19 cellular contexts compared by ENCODE assay signal in the genomic region with DNA sequence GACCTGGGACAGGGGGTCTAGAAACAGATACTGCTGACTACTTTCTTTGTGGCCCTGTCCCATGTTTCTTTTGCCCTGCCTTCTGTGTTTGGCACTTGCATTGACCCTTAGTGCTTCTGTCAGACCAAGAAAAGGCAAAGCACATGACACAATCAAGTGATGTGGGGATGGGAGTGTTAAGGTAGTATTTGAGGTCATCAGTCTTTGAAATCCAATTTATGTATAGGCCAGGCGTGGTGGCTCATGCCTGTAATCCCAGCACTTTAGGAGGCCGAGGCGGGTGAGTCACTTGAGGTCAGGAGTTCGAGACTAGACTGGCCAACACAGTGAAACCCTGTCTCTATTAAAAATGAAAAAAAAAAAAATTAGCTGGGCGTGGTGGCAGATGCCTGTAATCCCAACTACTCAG. TPM values are rescaled to one million over a fixed set of nuclear protein-coding genes. Genes with fewer than 3 reads are reported as not detected.
DNase-seq lines count a peak whose midpoint lies in the region; ATAC-seq, FAIRE-seq and TF ChIP-seq lines count a peak whose summit lies in the region.
"Had no signal": no experiment of that assay in that cellular context is flagged by ENCODE, and none has a peak within 500 bp of the region (broad histone marks: within the 10 kb centered on the region; RNA-seq: fewer than 3 reads in every experiment).

No MANE protein-coding gene starts in this region.

- RAD21 ChIA-PET in GM12878 (lab: Charles Lee; ENCODE audit: unreplicated experiment): no interaction called here

- POLR2A ChIA-PET in GM12878 (lab: Charles Lee): interaction anchor here (0.6 kb wide), 1 partner anchor 217 kb away, joined by 3 read pairs; no protein-coding TSS in a partner anchor

- H3K4me1 Mint-ChIP-seq in activated T-cell treated with anti-CD3 and anti-CD28 coated beads, Interleukin-2, amount 50 U/mL, for 24 hours (ENCODE audit: low read depth): peaks cover 34% of the 10 kb centered on the region
- H3K4me1 Mint-ChIP-seq in progenitor cell of endocrine pancreas (ENCODE audit: low read depth): peaks cover 4% of the 10 kb centered on the region

- TF ChIP-seq RAD21 in GM12878 (IDR thresholded peaks at IDR 0.05; ENCODE audit: insufficient read depth, low read depth, low read length): no peak

- WGBS in GM12878 (ENCODE audit: insufficient coverage, insufficient replicate concordance, low lambda C conversion rate, missing lambda C conversion rate): 94% methylated on average over 5 of the region's 5 CpGs

- no peaks in the 10 kb centered on the region for H3K27me3 ChIP-seq in GM12878 (replicated peaks in 1 of 2; ENCODE audit: control insufficient read depth in 2 of 2, insufficient read depth in 2 of 2, low read length in 1 of 2)
- H3K27me3 ChIP-seq: dorsolateral prefrontal cortex, thyroid gland had no signal

- H3K4me3 Mint-ChIP-seq in activated T-cell treated with anti-CD3 and anti-CD28 coated beads, Interleukin-2, amount 50 U/mL, for 24 hours: no peak overlapping the region
- H3K4me3 Mint-ChIP-seq in progenitor cell of endocrine pancreas (ENCODE audit: low read depth): no peak overlapping the region
- H3K4me3 Mint-ChIP-seq: activated T-helper 1 cell treated with anti-CD3 and anti-CD28 coated beads, Interleukin-12 subunit alpha, Interleukin-12 subunit beta, Interleukin-2, Interleukin-4 antibody, amounts not matched to agents 30 ng/mL and 10 ng/mL and 1 ng/mL, durations not matched to agents 14 hours and 24 hours and 36 hours had no signal

- TF ChIP-seq EP300 in GM12878 (IDR thresholded peaks at IDR 0.05; ENCODE audit: borderline replicate concordance in 1 of 2, control insufficient read depth in 1 of 2, low read depth in 2 of 2, low read length in 2 of 2): no peak

- no peak for DNase-seq in activated T-cell treated with anti-CD3 and anti-CD28 coated beads, Interleukin-2, amount 50 U/mL, for 24 hours
- DNase-seq in activated T-cell treated with anti-CD3 and anti-CD28 coated beads for 4 hours (no peak), M059J (ENCODE audit: low read depth) (peak; percentile 64), GM12878 (ENCODE audit: low read depth, low spot score) (no peak), mucosa of descending colon (no peak), OCI-M2 (lab: John Stamatoyannopoulos, UW; ENCODE audit: unreplicated experiment) (no peak), progenitor cell of endocrine pancreas (ENCODE audit: low spot score, unreplicated experiment) (no peak), NOMO-1 treated with DMSO at 0.1 percent for 48 hours (lab: John Stamatoyannopoulos, UW; ENCODE audit: unreplicated experiment) (no peak)
- DNase-seq: activated CD4-positive, alpha-beta T cell treated with anti-CD3 and anti-CD28 coated beads for 48 hours; dorsolateral prefrontal cortex; NCI-H1417 treated with DMSO at 0.1 percent for 48 hours; NCI-H510A treated with DMSO at 0.1 percent for 48 hours; RPMI8226; stimulated activated CD4-positive, alpha-beta T cell treated with anti-CD3 and anti-CD28 coated beads, Interleukin-1b, Interleukin-23, amount 100 ng/mL, for 48 hours; stimulated activated CD8-positive, alpha-beta memory T cell treated with anti-CD3 and anti-CD28 coated beads, Interleukin-4, amount 100 ng/mL, for 48 hours; T-helper 2 cell; thyroid gland had no signal

- no TSS peak for BruUV-seq in GM12878 (replicated peaks; lab: Mats Ljungman, UMichigan)

- H4K20me1 ChIP-seq in GM12878 (ENCODE audit: control insufficient read depth, insufficient read depth): no peaks in the 10 kb centered on the region

- H3K27ac Mint-ChIP-seq in activated T-cell treated with anti-CD3 and anti-CD28 coated beads, Interleukin-2, amount 50 U/mL, for 24 hours: peak overlapping the region; percentile 77
- no peak overlapping the region for H3K27ac Mint-ChIP-seq in progenitor cell of endocrine pancreas
- H3K27ac Mint-ChIP-seq: activated T-helper 1 cell treated with anti-CD3 and anti-CD28 coated beads, Interleukin-12 subunit alpha, Interleukin-12 subunit beta, Interleukin-2, Interleukin-4 antibody, amounts not matched to agents 30 ng/mL and 10 ng/mL and 1 ng/mL, durations not matched to agents 14 hours and 24 hours and 36 hours had no signal

- SMC1A ChIA-PET in GM12878 (lab: Charles Lee; ENCODE audit: uncharacterized antibody, unreplicated experiment): no interaction called here

- CTCF ChIA-PET in GM12878 (lab: Yijun Ruan, JAX): no interaction called here

- no peak overlapping the region for H2AFZ ChIP-seq in GM12878 (ENCODE audit: control insufficient read depth, low read depth, low read length)

- intact Hi-C loops in GM12878 (cut with micrococcal nuclease; ENCODE audit: unreplicated experiment) (no loop called here), mucosa of descending colon (cut with DNase I, micrococcal nuclease) (no loop called here)

- no peak for TF ChIP-seq POLR2A in GM12878 (IDR thresholded peaks at IDR 0.05; ENCODE audit: low read depth, low read length)

- no peaks in the 10 kb centered on the region for H3K9me3 Mint-ChIP-seq in activated T-cell treated with anti-CD3 and anti-CD28 coated beads, Interleukin-2, amount 50 U/mL, for 24 hours
- H3K9me3 Mint-ChIP-seq in progenitor cell of endocrine pancreas (ENCODE audit: low read depth): no peaks in the 10 kb centered on the region
- H3K9me3 Mint-ChIP-seq: activated T-helper 1 cell treated with anti-CD3 and anti-CD28 coated beads, Interleukin-12 subunit alpha, Interleukin-12 subunit beta, Interleukin-2, Interleukin-4 antibody, amounts not matched to agents 30 ng/mL and 10 ng/mL and 1 ng/mL, durations not matched to agents 14 hours and 24 hours and 36 hours had no signal

- no peak for FAIRE-seq in GM12878 (lab: Jason Lieb, UNC)
- FAIRE-seq: keratinocyte had no signal

- no peaks in the 10 kb centered on the region for H3K27me3 Mint-ChIP-seq in activated T-cell treated with anti-CD3 and anti-CD28 coated beads, Interleukin-2, amount 50 U/mL, for 24 hours
- H3K27me3 Mint-ChIP-seq in progenitor cell of endocrine pancreas: no peaks in the 10 kb centered on the region

- no peak for ATAC-seq in GM12878
- peak; percentile 25 for ATAC-seq in mucosa of descending colon

- TF ChIP-seq CTCF in GM12878 (IDR thresholded peaks at IDR 0.05 in 2 of 3, conservative IDR thresholded peaks at IDR 0.05 in 1 of 3; ENCODE audit: control insufficient read depth in 2 of 3, extremely low read depth in 1 of 3, insufficient read depth in 1 of 3, low read depth in 3 of 3, low read length in 3 of 3): no peak
- no peak for TF ChIP-seq CTCF in mucosa of descending colon (IDR thresholded peaks at IDR 0.05)
- TF ChIP-seq CTCF in progenitor cell of endocrine pancreas (IDR thresholded peaks at IDR 0.05; ENCODE audit: unreplicated experiment): no peak

- in situ Hi-C loops in GM12878 (cut with MboI): no loop called here

- no peak overlapping the region for H3K9ac ChIP-seq in GM12878 (ENCODE audit: control insufficient read depth, insufficient read depth, low read length)

- H3K36me3 ChIP-seq in GM12878 (ENCODE audit: control insufficient read depth in 2 of 2, insufficient read depth in 2 of 2, low read length in 1 of 2) (peaks cover 0 to 2% of the 10 kb centered on the region in 2 experiments; a peak in 2 of 4 replicates), mucosa of descending colon (ENCODE audit: low read depth) (no peaks in the 10 kb centered on the region)
- H3K36me3 ChIP-seq: thyroid gland had no signal

- H3K4me3 ChIP-seq in GM12878 (no peak overlapping the region), mucosa of descending colon (no peak overlapping the region)
- H3K4me3 ChIP-seq: dorsolateral prefrontal cortex, thyroid gland had no signal

- no peak overlapping the region for H3K27ac ChIP-seq in GM12878 (ENCODE audit: control insufficient read depth, insufficient read depth)
- H3K27ac ChIP-seq: dorsolateral prefrontal cortex had no signal

- no peaks in the 10 kb centered on the region for H3K79me2 ChIP-seq in GM12878 (ENCODE audit: control insufficient read depth, insufficient read depth, low read length)

- H3K4me1 ChIP-seq in GM12878 (ENCODE audit: control insufficient read depth, insufficient read depth, low read length) (no peaks in the 10 kb centered on the region), mucosa of descending colon (ENCODE audit: low read depth) (no peaks in the 10 kb centered on the region)

- peaks cover 77% of the 10 kb centered on the region for H3K36me3 Mint-ChIP-seq in activated T-cell treated with anti-CD3 and anti-CD28 coated beads, Interleukin-2, amount 50 U/mL, for 24 hours (ENCODE audit: low read depth)
- H3K36me3 Mint-ChIP-seq in progenitor cell of endocrine pancreas (ENCODE audit: insufficient read depth): peaks cover 2% of the 10 kb centered on the region

- H3K9me3 ChIP-seq in GM12878 (replicated peaks; ENCODE audit: control insufficient read depth, insufficient read depth, low read length) (no peaks in the 10 kb centered on the region), mucosa of descending colon (no peaks in the 10 kb centered on the region)
- H3K9me3 ChIP-seq: thyroid gland had no signal

- H3K4me2 ChIP-seq in GM12878 (ENCODE audit: control insufficient read depth, insufficient read depth): no peak overlapping the region

TF ChIP-seq in GM12878, 131 proteins besides CTCF, POLR2A, EP300 and RAD21:
- 0 out of 2 replicates have a peak, but pooled peaks have one; percentile 2 for TF ChIP-seq POLR2AphosphoS2 (IDR thresholded peaks at IDR 0.05; ENCODE audit: low read depth, low read length)
- no peak for TF ChIP-seq RELA (IDR thresholded peaks at IDR 0.05; ENCODE audit: borderline replicate concordance, partially characterized antibody)

RNA-seq across cellular contexts. Expression of a gene that starts 26.0 kb away (rescaled TPM):
- 218 and 303 TPM in 2 replicates for total RNA-seq in M059J (2014; rRNA removed; shearing (Covaris generic))
- total RNA-seq in GM12878 (2013; cell fraction: nucleolus; rRNA removed): 200 and 206 TPM in 2 replicates
- 334 and 376 TPM in 2 replicates for total RNA-seq in GM12878 (2014; rRNA removed)
- 471 and 509 TPM in 2 replicates for total RNA-seq in GM12878 (2014; rRNA removed; fragmentation: Illumina TruSeq; extraction: Trizol)
- 383 and 385 TPM in 2 replicates for total RNA-seq in GM12878 (2021)
- polyA plus RNA-seq in GM12878 (2011; ENCODE audit: low read depth): 133 TPM
- 416 and 531 TPM in 2 replicates for polyA plus RNA-seq in GM12878 (2011; rRNA removed)
- 172 and 204 TPM in 2 replicates for polyA plus RNA-seq in GM12878 (2011; cell fraction: cytosol; rRNA removed)
- polyA plus RNA-seq in GM12878 (2011; cell fraction: nucleus; rRNA removed): 107 and 186 TPM in 2 replicates
- 308 and 325 TPM in 2 replicates for polyA plus RNA-seq in GM12878 (2012)
- polyA plus RNA-seq in GM12878 (2014; fragmentation: Illumina TruSeq; extraction: Trizol): 414 and 440 TPM in 2 replicates
- 100 to 1,000 TPM in 1 of 2 experiments, 10 to 100 TPM in 1; 76.7 to 111 TPM for polyA plus RNA-seq in GM12878 (2014; fragmentation: Nextera tagmentation; extraction: Ambion mirVana)
- polyA plus RNA-seq in GM12878 (2014; rRNA removed): 343 and 346 TPM in 2 replicates
- 100 to 1,000 TPM; 384 to 389 TPM for polyA plus RNA-seq in GM12878 (2016; fragmentation: Nextera tagmentation; extraction: Ambion mirVana)
- polyA minus RNA-seq in GM12878 (2011; rRNA and poly(A)+ RNA removed): 117 and 148 TPM in 2 replicates
- polyA minus RNA-seq in GM12878 (2011; cell fraction: cytosol; rRNA and poly(A)+ RNA removed): 120 and 146 TPM in 2 replicates
- polyA minus RNA-seq in GM12878 (2011; cell fraction: nucleus; rRNA and poly(A)+ RNA removed): 45.2 and 84.8 TPM in 2 replicates
- total RNA-seq in mucosa of descending colon: 100 to 1,000 TPM; 134 to 160 (median 155) TPM
- 265 and 268 TPM in 2 replicates for total RNA-seq in progenitor cell of endocrine pancreas
